21 cellular contexts compared by ENCODE assay signal in genomic region chr7:117937726-117938483, GRCh38.
"Had no signal": no experiment of that assay in that cellular context is flagged by ENCODE, and none has a peak within 500 bp of the region (broad histone marks: within the 10 kb centered on the region; RNA-seq: fewer than 3 reads in every experiment).

No MANE protein-coding gene starts in this region.

- H3K36me3 ChIP-seq: left lung, prostate gland, tibial artery had no signal

- H3K4me1 ChIP-seq: left lung, prostate gland, tibial artery had no signal

- H3K4me3 Mint-ChIP-seq: activated B cell treated with CpG ODN at 0.5 μM for 24 hours; activated CD4-positive, alpha-beta memory T cell treated with anti-CD3 and anti-CD28 coated beads, Interleukin-2, amount 10 ng/mL, durations not matched to agents 7 days and 5 days; activated CD8-positive, alpha-beta memory T cell treated with anti-CD3 and anti-CD28 coated beads, Interleukin-2, amount 10 ng/mL, durations not matched to agents 7 days and 5 days; activated naive CD8-positive, alpha-beta T cell treated with anti-CD3 and anti-CD28 coated beads for 36 hours; activated T-helper 17 cell treated with anti-CD3 and anti-CD28 coated beads, Interleukin-2, amount 50 U/mL, for 72 hours; effector memory CD8-positive, alpha-beta T cell had no signal

- H3K4me3 ChIP-seq: left lung, prostate gland, skin epidermis, tibial artery had no signal

- H3K9me3 Mint-ChIP-seq: activated CD4-positive, alpha-beta memory T cell treated with anti-CD3 and anti-CD28 coated beads, Interleukin-2, amount 10 ng/mL, durations not matched to agents 7 days and 5 days had no signal

- H3K4me1 Mint-ChIP-seq: activated B cell treated with CpG ODN at 0.5 μM for 24 hours; activated CD4-positive, alpha-beta memory T cell treated with anti-CD3 and anti-CD28 coated beads, Interleukin-2, amount 10 ng/mL, durations not matched to agents 7 days and 5 days; activated CD8-positive, alpha-beta memory T cell treated with anti-CD3 and anti-CD28 coated beads, Interleukin-2, amount 10 ng/mL, durations not matched to agents 7 days and 5 days; activated naive CD8-positive, alpha-beta T cell treated with anti-CD3 and anti-CD28 coated beads for 36 hours; activated T-helper 17 cell treated with anti-CD3 and anti-CD28 coated beads, Interleukin-2, amount 50 U/mL, for 72 hours had no signal

- DNase-seq: activated B cell treated with CpG ODN at 0.5 μM for 24 hours; activated CD4-positive, alpha-beta memory T cell treated with anti-CD3 and anti-CD28 coated beads, Interleukin-2, amount 10 ng/mL, durations not matched to agents 7 days and 5 days; activated CD4-positive, alpha-beta T cell treated with anti-CD3 and anti-CD28 coated beads for 4 hours; activated CD8-positive, alpha-beta memory T cell treated with anti-CD3 and anti-CD28 coated beads, Interleukin-2, amount 10 ng/mL, durations not matched to agents 7 days and 5 days; activated naive CD4-positive, alpha-beta T cell; activated naive CD8-positive, alpha-beta T cell treated with anti-CD3 and anti-CD28 coated beads for 36 hours; activated T-cell treated with anti-CD3 and anti-CD28 coated beads, Interleukin-2, amount 50 U/mL, for 1 hour; amniotic stem cell; effector memory CD8-positive, alpha-beta T cell; foreskin fibroblast; hippocampal formation; islet precursor cell; left lung; mammary epithelial cell; right cardiac atrium; stimulated activated naive CD8-positive, alpha-beta T cell treated with anti-CD3 and anti-CD28 coated beads, Interleukin-15, Interleukin-2, amounts not matched to agents 100 U/mL and 50 U/mL, for 24 hours; substantia nigra; tibial artery had no signal

- H3K36me3 Mint-ChIP-seq: activated CD8-positive, alpha-beta memory T cell treated with anti-CD3 and anti-CD28 coated beads, Interleukin-2, amount 10 ng/mL, durations not matched to agents 7 days and 5 days; activated naive CD8-positive, alpha-beta T cell treated with anti-CD3 and anti-CD28 coated beads for 36 hours had no signal

- ATAC-seq: activated CD8-positive, alpha-beta memory T cell treated with anti-CD3 and anti-CD28 coated beads, Interleukin-2, amount 10 ng/mL, durations not matched to agents 7 days and 5 days; activated T-helper 17 cell treated with anti-CD3 and anti-CD28 coated beads, Interleukin-2, amount 50 U/mL, for 72 hours; effector memory CD8-positive, alpha-beta T cell; left lung; right cardiac atrium; stimulated activated naive CD8-positive, alpha-beta T cell treated with anti-CD3 and anti-CD28 coated beads, Interleukin-15, Interleukin-2, amounts not matched to agents 100 U/mL and 50 U/mL, for 24 hours had no signal

- H3K27ac ChIP-seq: left lung, prostate gland, skin epidermis, tibial artery had no signal

- H3K27ac Mint-ChIP-seq: activated B cell treated with CpG ODN at 0.5 μM for 24 hours; activated CD4-positive, alpha-beta memory T cell treated with anti-CD3 and anti-CD28 coated beads, Interleukin-2, amount 10 ng/mL, durations not matched to agents 7 days and 5 days; activated CD8-positive, alpha-beta memory T cell treated with anti-CD3 and anti-CD28 coated beads, Interleukin-2, amount 10 ng/mL, durations not matched to agents 7 days and 5 days; activated naive CD8-positive, alpha-beta T cell treated with anti-CD3 and anti-CD28 coated beads for 36 hours; activated T-helper 17 cell treated with anti-CD3 and anti-CD28 coated beads, Interleukin-2, amount 50 U/mL, for 72 hours; effector memory CD8-positive, alpha-beta T cell had no signal

- H3K27me3 ChIP-seq: left lung, tibial artery had no signal

- H3K27me3 Mint-ChIP-seq: activated B cell treated with CpG ODN at 0.5 μM for 24 hours; activated CD4-positive, alpha-beta memory T cell treated with anti-CD3 and anti-CD28 coated beads, Interleukin-2, amount 10 ng/mL, durations not matched to agents 7 days and 5 days; activated CD8-positive, alpha-beta memory T cell treated with anti-CD3 and anti-CD28 coated beads, Interleukin-2, amount 10 ng/mL, durations not matched to agents 7 days and 5 days; activated naive CD8-positive, alpha-beta T cell treated with anti-CD3 and anti-CD28 coated beads for 36 hours; effector memory CD8-positive, alpha-beta T cell had no signal

- H3K9me3 ChIP-seq: prostate gland had no signal
